23 cellular contexts compared by ENCODE assay signal in genomic region chr3:182803596-182803995, GRCh38. TPM values are rescaled to one million over a fixed set of nuclear protein-coding genes. Genes with fewer than 3 reads are reported as not detected.
DNase-seq lines count a peak whose midpoint lies in the region; ATAC-seq and TF ChIP-seq lines count a peak whose summit lies in the region.
"Had no signal": no experiment of that assay in that cellular context is flagged by ENCODE, and none has a peak within 500 bp of the region (broad histone marks: within the 10 kb centered on the region; RNA-seq: fewer than 3 reads in every experiment).

No MANE protein-coding gene starts in this region.

- no peaks in the 10 kb centered on the region for H3K9me3 ChIP-seq in PC-3 (ENCODE audit: low read length)
- no peaks in the 10 kb centered on the region for H3K9me3 ChIP-seq in subcutaneous abdominal adipose tissue (ENCODE audit: control insufficient read depth in 5 of 5, low read length in 5 of 5)
- H3K9me3 ChIP-seq: BLaER1, Caco-2, SJSA1 had no signal

- DNase-seq in activated CD4-positive, alpha-beta T cell treated with anti-CD3 and anti-CD28 coated beads for 36 hours = no peak
- no peak for DNase-seq in activated CD4-positive, alpha-beta T cell treated with anti-CD3 and anti-CD28 coated beads, Interleukin-2, amount 10 ng/mL, durations not matched to agents 24 days and 14 days
- DNase-seq in PC-3 (peak; percentile 55), epithelial cell of esophagus (ENCODE audit: low read depth) (peak; percentile 37), NCI-H2227 (lab: John Stamatoyannopoulos, UW; ENCODE audit: unreplicated experiment) (no peak), NCI-H2081 treated with DMSO at 0.1 percent for 48 hours (lab: John Stamatoyannopoulos, UW) (no peak)
- DNase-seq: ACHN; Caco-2; CD4-positive, alpha-beta memory T cell; DND-41; HCEC 1CT; Karpas-422; NCI-H1105 treated with DMSO at 0.1 percent for 48 hours; NCI-H2029 treated with DMSO at 0.1 percent for 48 hours; NCI-H2171; NCI-H524 treated with DMSO at 0.1 percent for 48 hours had no signal

- ATAC-seq in activated CD4-positive, alpha-beta T cell treated with anti-CD3 and anti-CD28 coated beads for 36 hours = peak; percentile 85
- peak; percentile 79 for ATAC-seq in PC-3
- ATAC-seq in HG03378 (IDR thresholded peaks at IDR 0.05; ENCODE audit: unreplicated experiment) = no peak
- ATAC-seq: GM23338 had no signal

- H3K4me1 ChIP-seq in PC-3 (ENCODE audit: insufficient read depth, low read length) (0 out of 2 replicates have a peak, but pooled peaks cover 5% of the 10 kb centered on the region), subcutaneous abdominal adipose tissue (ENCODE audit: control insufficient read depth in 5 of 5, insufficient read depth in 5 of 5, low read length in 5 of 5) (peaks cover 3 to 54% (median 21%) of the 10 kb centered on the region in 5 donors)
- H3K4me1 ChIP-seq: BLaER1, SJSA1 had no signal

- H3K27ac ChIP-seq in PC-3 (ENCODE audit: low read length) (no peak overlapping the region), subcutaneous abdominal adipose tissue (ENCODE audit: low read depth, low read length) (peak overlapping the region; percentile 80)
- H3K27ac ChIP-seq: 22Rv1, BLaER1, SJSA1 had no signal

- no peaks in the 10 kb centered on the region for H3K36me3 ChIP-seq in PC-3 (ENCODE audit: low read depth, low read length)
- no peaks in the 10 kb centered on the region for H3K36me3 ChIP-seq in subcutaneous abdominal adipose tissue (ENCODE audit: control insufficient read depth in 5 of 5, insufficient read depth in 5 of 5, low read length in 5 of 5)
- H3K36me3 ChIP-seq: SJSA1 had no signal

- POLR2A ChIA-PET in activated CD4-positive, alpha-beta T cell treated with anti-CD3 and anti-CD28 coated beads for 36 hours (lab: Charles Lee) = no interaction called here
- POLR2A ChIA-PET in PC-3 (lab: Charles Lee; ENCODE audit: unreplicated experiment) = no interaction called here

- H3K4me3 ChIP-seq in PC-3 (ENCODE audit: low read length) (no peak overlapping the region), epithelial cell of esophagus (ENCODE audit: low read length) (no peak overlapping the region), subcutaneous abdominal adipose tissue (ENCODE audit: low read depth in 1 of 5, low read length in 5 of 5) (no peak overlapping the region)
- H3K4me3 ChIP-seq: BLaER1, GM23338, SJSA1 had no signal

- H3K4me1 Mint-ChIP-seq in activated CD4-positive, alpha-beta T cell treated with anti-CD3 and anti-CD28 coated beads for 36 hours = peaks cover 59% of the 10 kb centered on the region
- H3K4me1 Mint-ChIP-seq in activated CD4-positive, alpha-beta T cell treated with anti-CD3 and anti-CD28 coated beads, Interleukin-2, amount 10 ng/mL, durations not matched to agents 24 days and 14 days = peaks cover 23% of the 10 kb centered on the region

- H3K9me2 ChIP-seq in PC-3 (replicated peaks; ENCODE audit: low read length) = no peaks in the 10 kb centered on the region

- H3K4me3 Mint-ChIP-seq in activated CD4-positive, alpha-beta T cell treated with anti-CD3 and anti-CD28 coated beads for 36 hours = no peak overlapping the region
- H3K4me3 Mint-ChIP-seq in activated CD4-positive, alpha-beta T cell treated with anti-CD3 and anti-CD28 coated beads, Interleukin-2, amount 10 ng/mL, durations not matched to agents 24 days and 14 days = no peak overlapping the region
- H3K4me3 Mint-ChIP-seq: GM23338, IgD-negative memory B cell had no signal

- no peak overlapping the region for H3K27ac Mint-ChIP-seq in activated CD4-positive, alpha-beta T cell treated with anti-CD3 and anti-CD28 coated beads for 36 hours
- H3K27ac Mint-ChIP-seq in activated CD4-positive, alpha-beta T cell treated with anti-CD3 and anti-CD28 coated beads, Interleukin-2, amount 10 ng/mL, durations not matched to agents 24 days and 14 days = no peak overlapping the region
- H3K27ac Mint-ChIP-seq: GM23338, IgD-negative memory B cell had no signal

- intact Hi-C loops in activated CD4-positive, alpha-beta T cell treated with anti-CD3 and anti-CD28 coated beads for 36 hours (cut with DNase I, micrococcal nuclease) = no loop called here
- intact Hi-C loops in activated CD4-positive, alpha-beta T cell treated with anti-CD3 and anti-CD28 coated beads, Interleukin-2, amount 10 ng/mL, durations not matched to agents 24 days and 14 days (cut with micrococcal nuclease) = no loop called here
- intact Hi-C loops in PC-3 (cut with micrococcal nuclease) = no loop called here

- no peaks in the 10 kb centered on the region for H3F3A ChIP-seq in PC-3 (ENCODE audit: low read length, unreplicated experiment)

- H3K27me3 ChIP-seq in PC-3 (ENCODE audit: low read length) (no peaks in the 10 kb centered on the region), subcutaneous abdominal adipose tissue (ENCODE audit: control insufficient read depth in 5 of 5, insufficient read depth in 4 of 5, low read length in 5 of 5) (no peaks in the 10 kb centered on the region)
- H3K27me3 ChIP-seq: BLaER1, SJSA1 had no signal

- no peaks in the 10 kb centered on the region; the same call in 1 of the 2 replicates for H4K20me1 ChIP-seq in PC-3 (ENCODE audit: low read length)

- no peaks in the 10 kb centered on the region for H3K27me3 Mint-ChIP-seq in activated CD4-positive, alpha-beta T cell treated with anti-CD3 and anti-CD28 coated beads for 36 hours
- H3K27me3 Mint-ChIP-seq in activated CD4-positive, alpha-beta T cell treated with anti-CD3 and anti-CD28 coated beads, Interleukin-2, amount 10 ng/mL, durations not matched to agents 24 days and 14 days = no peaks in the 10 kb centered on the region
- H3K27me3 Mint-ChIP-seq: CD4-positive, alpha-beta memory T cell; IgD-negative memory B cell had no signal

- no peaks in the 10 kb centered on the region for H3K9me3 Mint-ChIP-seq in activated CD4-positive, alpha-beta T cell treated with anti-CD3 and anti-CD28 coated beads for 36 hours (ENCODE audit: low read depth)
- H3K9me3 Mint-ChIP-seq in activated CD4-positive, alpha-beta T cell treated with anti-CD3 and anti-CD28 coated beads, Interleukin-2, amount 10 ng/mL, durations not matched to agents 24 days and 14 days = no peaks in the 10 kb centered on the region
- H3K9me3 Mint-ChIP-seq: CD4-positive, alpha-beta memory T cell; GM23338; IgD-negative memory B cell had no signal

- TF ChIP-seq CTCF in PC-3 (conservative IDR thresholded peaks at IDR 0.05; ENCODE audit: low read depth, low read length) (no peak), epithelial cell of esophagus (IDR thresholded peaks at IDR 0.05; ENCODE audit: insufficient read depth, low read depth, low read length, missing control alignments) (no peak)

- H2AFZ ChIP-seq in PC-3 (ENCODE audit: low read length) = no peak overlapping the region
- H2AFZ ChIP-seq: GM23338 had no signal

- BruUV-seq in PC-3 (replicated peaks; lab: Mats Ljungman, UMichigan) = no TSS peak

- H3K4me2 ChIP-seq in PC-3 (ENCODE audit: low read length) = no peak overlapping the region
- H3K4me2 ChIP-seq: BLaER1, GM23338 had no signal

- peaks cover 38% of the 10 kb centered on the region for H3K79me2 ChIP-seq in PC-3 (ENCODE audit: low read length)

- CTCF ChIA-PET in activated CD4-positive, alpha-beta T cell treated with anti-CD3 and anti-CD28 coated beads for 36 hours (lab: Charles Lee) = interaction anchor here (0.7 to 1.0 kb wide), 2 partner anchors 11 to 1086 kb away, joined by 3 to 6 read pairs; no protein-coding TSS in a partner anchor
- CTCF ChIA-PET in PC-3 (lab: Charles Lee) = no interaction called here

- H3K36me3 Mint-ChIP-seq in activated CD4-positive, alpha-beta T cell treated with anti-CD3 and anti-CD28 coated beads for 36 hours (ENCODE audit: low read depth) = peaks cover 4% of the 10 kb centered on the region
- peaks cover 11% of the 10 kb centered on the region for H3K36me3 Mint-ChIP-seq in activated CD4-positive, alpha-beta T cell treated with anti-CD3 and anti-CD28 coated beads, Interleukin-2, amount 10 ng/mL, durations not matched to agents 24 days and 14 days (ENCODE audit: low read depth)
- H3K36me3 Mint-ChIP-seq: IgD-negative memory B cell had no signal

- no peak overlapping the region for H3K9ac ChIP-seq in PC-3 (ENCODE audit: low read length)
- peak overlapping the region in 1 of 5 donors; percentile 32 for H3K9ac ChIP-seq in subcutaneous abdominal adipose tissue (ENCODE audit: low read length in 5 of 5)
- H3K9ac ChIP-seq: BLaER1 had no signal

RNA-seq across cellular contexts. Expression of gene ATP11B, which starts 10.3 kb away (rescaled TPM):
- total RNA-seq in activated CD4-positive, alpha-beta T cell treated with anti-CD3 and anti-CD28 coated beads for 36 hours = 10 to 100 TPM; 64.6 to 86.7 TPM
- 87.9 and 89.7 TPM in 2 replicates for total RNA-seq in activated CD4-positive, alpha-beta T cell treated with anti-CD3 and anti-CD28 coated beads, Interleukin-2, amount 10 ng/mL, durations not matched to agents 24 days and 14 days
- total RNA-seq in PC-3 (2014; rRNA removed) = 48.8 and 56.2 TPM in 2 replicates

Comparison
In these comparisons a context has a peak if more than half of its experiments do, and no peak if none do; other contexts are left out.
1. DNase-seq: peak in PC-3 (single experiment) and epithelial cell of esophagus (single experiment); none in activated CD4-positive, alpha-beta T cell treated with anti-CD3 and anti-CD28 coated beads for 36 hours (single experiment), activated CD4-positive, alpha-beta T cell treated with anti-CD3 and anti-CD28 coated beads, Interleukin-2, amount 10 ng/mL, durations not matched to agents 24 days and 14 days (single experiment), NCI-H2227 (single experiment) and NCI-H2081 treated with DMSO at 0.1 percent for 48 hours (single experiment).